8 cellular contexts compared by ENCODE assay signal in the genomic region with DNA sequence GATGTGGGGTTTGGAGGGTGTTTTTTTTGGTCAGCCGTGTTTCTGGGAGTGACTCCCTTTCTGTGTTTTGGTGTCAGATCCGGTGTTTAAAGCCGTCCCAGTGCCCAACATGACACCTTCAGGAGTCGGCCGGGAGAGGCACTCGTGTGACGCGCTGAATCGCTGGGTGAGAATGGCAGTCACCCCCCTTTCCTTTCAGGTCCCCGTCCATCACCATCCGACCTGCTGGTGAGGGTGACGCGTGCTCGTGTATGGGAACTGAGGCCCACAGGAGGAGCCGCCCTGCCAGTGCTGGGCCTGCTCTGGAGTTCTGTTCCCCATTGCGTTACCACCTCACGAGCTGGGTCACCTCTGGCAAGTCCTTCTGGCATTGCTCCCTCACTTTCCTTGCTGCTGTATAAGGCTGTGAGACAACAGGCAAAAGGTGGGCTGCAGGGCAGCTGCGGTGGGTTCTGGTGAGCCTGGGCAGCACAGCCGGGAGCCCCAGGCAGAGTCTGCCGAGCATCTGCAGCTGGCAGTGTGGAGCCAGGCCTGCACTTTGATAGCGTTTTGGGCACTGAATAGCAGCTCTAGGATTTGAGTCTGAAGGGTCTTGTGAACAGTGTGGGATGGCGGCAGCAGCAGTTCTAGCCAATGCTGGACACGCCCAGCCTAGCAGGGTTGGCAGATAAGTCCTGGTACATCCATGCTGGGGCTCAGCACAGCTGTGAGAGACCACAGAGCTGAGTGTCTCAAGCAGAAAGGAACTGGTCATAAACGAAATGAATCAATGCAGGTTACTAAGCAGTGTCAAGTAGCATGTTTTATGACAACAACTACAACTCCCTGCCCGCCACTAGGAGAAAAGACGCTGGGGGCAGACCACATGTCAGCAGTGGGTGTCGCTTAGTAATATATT. TPM values are rescaled to one million over a fixed set of nuclear protein-coding genes. Genes with fewer than 3 reads are reported as not detected.
DNase-seq lines count a peak whose midpoint lies in the region; ATAC-seq and TF ChIP-seq lines count a peak whose summit lies in the region.
"Not testable (repeated sequence)": the region's sequence is repeated elsewhere in the genome, so short reads cannot be mapped to it uniquely, and the experiment has no call there.

No MANE protein-coding gene starts in this region.

- ATAC-seq in right cardiac atrium: peak; percentile 30 to 50

- peak overlapping the region in 1 of 2 experiments; percentile 25; a peak in 1 of 5 replicates for H3K4me3 Mint-ChIP-seq in H9
- not testable (repeated sequence) for H3K4me3 Mint-ChIP-seq in nephron progenitor cell

- TF ChIP-seq POLR2A in esophagus muscularis mucosa (IDR thresholded peaks at IDR 0.05; ENCODE audit: low read depth): not testable (repeated sequence)

- not testable (repeated sequence) for H3K79me1 ChIP-seq in H9 (ENCODE audit: insufficient read depth, low read depth, low read length, poor library complexity, severe bottlenecking)

- H4K5ac ChIP-seq in H9 (ENCODE audit: insufficient read length, low read depth, low read length): not testable (repeated sequence)

- H3T11ph ChIP-seq in H9 (ENCODE audit: low read length): not testable (repeated sequence)

- H3K27me3 ChIP-seq in AG04450 (ENCODE audit: control insufficient read depth, insufficient read depth, low read length); H9 (ENCODE audit: insufficient read depth, low read length); SJCRH30; esophagus muscularis mucosa; right cardiac atrium (ENCODE audit: control insufficient read depth, insufficient read depth); smooth muscle cell (ENCODE audit: low read depth): not testable (repeated sequence)

- H3K36me3 Mint-ChIP-seq in H9 (ENCODE audit: insufficient read depth in 1 of 3, low read depth in 3 of 3) (peaks cover 24 to 86% (median 72%) of the 10 kb centered on the region in 3 experiments), nephron progenitor cell (ENCODE audit: low read depth) (peaks cover 85% of the 10 kb centered on the region)

- not testable (repeated sequence) for H2BK15ac ChIP-seq in H9 (ENCODE audit: low read depth, low read length)

- not testable (repeated sequence) for H3K9me3 ChIP-seq in AG04450 (ENCODE audit: control insufficient read depth, insufficient read depth, low read length); H9 (ENCODE audit: control insufficient read depth, low read depth, low read length); SJCRH30 (replicated peaks); esophagus muscularis mucosa; right cardiac atrium (ENCODE audit: control insufficient read depth, low read length); smooth muscle cell (replicated peaks; ENCODE audit: low read depth)

- H3K4me1 Mint-ChIP-seq in H9 (peaks cover 11 to 15% of the 10 kb centered on the region in 2 experiments), nephron progenitor cell (peaks cover 25% of the 10 kb centered on the region)

- not testable (repeated sequence) for H2BK12ac ChIP-seq in H9 (ENCODE audit: insufficient read length, low read depth, low read length)

- not testable (repeated sequence) for H3K79me2 ChIP-seq in H9 (ENCODE audit: insufficient read depth, low read length)
- peaks cover 16% of the 10 kb centered on the region for H3K79me2 ChIP-seq in smooth muscle cell (ENCODE audit: low read depth)

- not testable (repeated sequence) for H4K20me1 ChIP-seq in H9 (ENCODE audit: control insufficient read depth, insufficient read depth, insufficient read length)
- peaks cover 72% of the 10 kb centered on the region for H4K20me1 ChIP-seq in smooth muscle cell (ENCODE audit: low read depth)

- peak overlapping the region; percentile 21 for H3K27ac ChIP-seq in AG04450 (ENCODE audit: low read depth, low read length)
- H3K27ac ChIP-seq in H9 (ENCODE audit: insufficient read length, low read depth, low read length); right cardiac atrium (ENCODE audit: low read length): not testable (repeated sequence)
- H3K27ac ChIP-seq in SJCRH30: peak overlapping the region; percentile 67
- H3K27ac ChIP-seq in esophagus muscularis mucosa (replicated peaks in 1 of 4): peak overlapping the region in 3 of 4 donors; percentile 13 to 60 (median 55)
- peak overlapping the region; percentile 65 for H3K27ac ChIP-seq in smooth muscle cell (ENCODE audit: low read depth)

- not testable (repeated sequence) for H4K8ac ChIP-seq in H9 (replicated peaks; ENCODE audit: insufficient read length, low read depth, low read length)

- H3K4me3 ChIP-seq in AG04450 (ENCODE audit: low read depth, low read length); SJCRH30; astrocyte of the spinal cord (ENCODE audit: low read depth, low read length); esophagus muscularis mucosa; right cardiac atrium (ENCODE audit: low read length); smooth muscle cell: not testable (repeated sequence)

- H3K36me3 ChIP-seq in SJCRH30 (peaks cover 22% of the 10 kb centered on the region), esophagus muscularis mucosa (peaks cover 50 to 88% (median 75%) of the 10 kb centered on the region in 4 donors), smooth muscle cell (ENCODE audit: low read depth) (peaks cover 22% of the 10 kb centered on the region)

- TF ChIP-seq EP300 in esophagus muscularis mucosa (IDR thresholded peaks at IDR 0.05): not testable (repeated sequence)

- not testable (repeated sequence) for H2BK120ac ChIP-seq in H9 (ENCODE audit: low read depth, low read length, poor library complexity, severe bottlenecking)

- in situ Hi-C loops in astrocyte of the spinal cord (cut with HindIII; ENCODE audit: low sequenced_read_pairs): not testable (repeated sequence)

- not testable (repeated sequence) for H3K23ac ChIP-seq in H9 (ENCODE audit: insufficient read length, low read depth, low read length)

- not testable (repeated sequence) for H2AFZ ChIP-seq in H9 (ENCODE audit: low read length); smooth muscle cell (ENCODE audit: low read depth)

- H3K9me3 Mint-ChIP-seq in H9, nephron progenitor cell: not testable (repeated sequence)

- H3K14ac ChIP-seq in H9 (ENCODE audit: insufficient read depth, low read length): not testable (repeated sequence)

- DNase-seq in AG04450 (ENCODE audit: low read depth, low spot score); esophagus muscularis mucosa (ENCODE audit: extremely low spot score); nephron progenitor cell; smooth muscle cell (lab: John Stamatoyannopoulos, UW; ENCODE audit: unreplicated experiment): not testable (repeated sequence)
- DNase-seq in H9 (peak; percentile 43), SJCRH30 (peak; percentile 66 to 70), astrocyte of the spinal cord (ENCODE audit: low read depth, low spot score) (peak; percentile 38), right cardiac atrium (peak in 2 of 3 donors; percentile 49 to 59)

- not testable (repeated sequence) for H3K18ac ChIP-seq in H9 (ENCODE audit: insufficient read length, low read depth, low read length)

- CTCF ChIA-PET in AG04450 (lab: Charles Lee): not testable (repeated sequence)

- peak overlapping the region; percentile 58 to 91 (median 85); a peak in 4 of 7 replicates for H3K27ac Mint-ChIP-seq in H9
- H3K27ac Mint-ChIP-seq in nephron progenitor cell: peak overlapping the region; percentile 94

- not testable (repeated sequence) for H3K27me3 Mint-ChIP-seq in H9 (ENCODE audit: low read depth); nephron progenitor cell (ENCODE audit: low read depth, poor library complexity)

- not testable (repeated sequence) for H3K4me2 ChIP-seq in H9 (ENCODE audit: insufficient read depth, insufficient read length, low read length); smooth muscle cell

- not testable (repeated sequence) for H3K56ac ChIP-seq in H9 (ENCODE audit: insufficient read length, low read depth, low read length)

- POLR2A ChIA-PET in AG04450 (lab: Yijun Ruan, JAX): not testable (repeated sequence)

- not testable (repeated sequence) for H3K23me2 ChIP-seq in H9 (ENCODE audit: insufficient read length, low read depth, low read length, poor library complexity, severe bottlenecking)

- WGBS in H9 (ENCODE audit: extremely low coverage, insufficient read length, low lambda C conversion rate): no CpG with 5 or more reads among the region's 27 CpGs
- 91% methylated on average over 25 of the region's 27 CpGs for WGBS in esophagus muscularis mucosa
- WGBS in right cardiac atrium: 72% methylated on average over 27 of the region's 27 CpGs
- WGBS in smooth muscle cell (ENCODE audit: low lambda C conversion rate): 91% methylated on average over 27 of the region's 27 CpGs

- not testable (repeated sequence) for H2AK5ac ChIP-seq in H9 (ENCODE audit: insufficient read length, low read length)

- not testable (repeated sequence) for H4K91ac ChIP-seq in H9 (ENCODE audit: insufficient read length, low read depth, low read length)

- TF ChIP-seq CTCF in AG04450 (IDR thresholded peaks at IDR 0.05; ENCODE audit: low read depth, low read length); H9 (conservative IDR thresholded peaks at IDR 0.05); astrocyte of the spinal cord (IDR thresholded peaks at IDR 0.05; ENCODE audit: low read depth, low read length); esophagus muscularis mucosa (IDR thresholded peaks at IDR 0.05); nephron progenitor cell (IDR thresholded peaks at IDR 0.05); smooth muscle cell (IDR thresholded peaks at IDR 0.05; ENCODE audit: borderline replicate concordance, insufficient read depth, poor library complexity, severe bottlenecking): not testable (repeated sequence)

- not testable (repeated sequence) for H2BK5ac ChIP-seq in H9 (ENCODE audit: insufficient read length, low read length)

- not testable (repeated sequence) for H2BK20ac ChIP-seq in H9 (ENCODE audit: low read depth, low read length, poor library complexity, severe bottlenecking)

- H3K9ac ChIP-seq in H9 (ENCODE audit: extremely low read depth, insufficient read length, low read length); smooth muscle cell (ENCODE audit: low read depth): not testable (repeated sequence)

- H3F3A ChIP-seq in smooth muscle cell (ENCODE audit: low read depth): peaks cover 18% of the 10 kb centered on the region

- not testable (repeated sequence) for H3K4me1 ChIP-seq in H9 (ENCODE audit: insufficient read depth, low read length); SJCRH30; right cardiac atrium (ENCODE audit: control insufficient read depth, insufficient read depth, low read length); smooth muscle cell (ENCODE audit: low read depth)
- peaks cover 0 to 39% (median 23%) of the 10 kb centered on the region in 4 donors for H3K4me1 ChIP-seq in esophagus muscularis mucosa

- intact Hi-C loops in esophagus muscularis mucosa (cut with DNase I); right cardiac atrium (cut with DNase I): not testable (repeated sequence)

- H3K4ac ChIP-seq in H9 (ENCODE audit: low read depth, low read length): not testable (repeated sequence)

RNA-seq across cellular contexts. Expression of a gene that starts 26.8 kb away (rescaled TPM):
- polyA plus RNA-seq in AG04450 (2011; rRNA removed): 80.2 and 82.7 TPM in 2 replicates
- 94.8 and 127 TPM in 2 replicates for polyA minus RNA-seq in AG04450 (2011; rRNA and poly(A)+ RNA removed)
- 38.8 and 39.1 TPM in 2 replicates for total RNA-seq in H9 (2021)
- 34.2 and 36.4 TPM in 2 replicates for total RNA-seq in SJCRH30 (2014; rRNA removed; shearing (Covaris generic))
- total RNA-seq in esophagus muscularis mucosa: 10 to 100 TPM; 61.1 to 74.8 (median 63.5) TPM
- 10 to 100 TPM; 21.4 to 27.9 (median 23.6) TPM for total RNA-seq in right cardiac atrium
- 37.2 TPM for polyA plus RNA-seq in right cardiac atrium
- 66.9 and 70.0 TPM in 2 replicates for total RNA-seq in smooth muscle cell
- polyA plus RNA-seq in smooth muscle cell: 96.6 and 96.9 TPM in 2 replicates

RNA-seq across cellular contexts. Expression of a gene that starts 54.2 kb away (rescaled TPM):
- polyA plus RNA-seq in AG04450 (2011; rRNA removed): 90.7 and 93.9 TPM in 2 replicates
- 114 and 115 TPM in 2 replicates for polyA minus RNA-seq in AG04450 (2011; rRNA and poly(A)+ RNA removed)
- total RNA-seq in H9 (2021): 106 and 112 TPM in 2 replicates
- total RNA-seq in SJCRH30 (2014; rRNA removed; shearing (Covaris generic)): 37.5 and 48.7 TPM in 2 replicates
- total RNA-seq in esophagus muscularis mucosa: 10 to 100 TPM; 74.3 to 91.3 (median 85.9) TPM
- total RNA-seq in right cardiac atrium: 100 to 1,000 TPM in 1 of 4 donors, 10 to 100 TPM in 3; 87.1 to 106 (median 88.5) TPM
- polyA plus RNA-seq in right cardiac atrium: 31.5 TPM
- 102 and 124 TPM in 2 replicates for total RNA-seq in smooth muscle cell
- polyA plus RNA-seq in smooth muscle cell: 113 and 114 TPM in 2 replicates
